Comparison of ENCODE assay signal across 1 cellular context in the genomic region with DNA sequence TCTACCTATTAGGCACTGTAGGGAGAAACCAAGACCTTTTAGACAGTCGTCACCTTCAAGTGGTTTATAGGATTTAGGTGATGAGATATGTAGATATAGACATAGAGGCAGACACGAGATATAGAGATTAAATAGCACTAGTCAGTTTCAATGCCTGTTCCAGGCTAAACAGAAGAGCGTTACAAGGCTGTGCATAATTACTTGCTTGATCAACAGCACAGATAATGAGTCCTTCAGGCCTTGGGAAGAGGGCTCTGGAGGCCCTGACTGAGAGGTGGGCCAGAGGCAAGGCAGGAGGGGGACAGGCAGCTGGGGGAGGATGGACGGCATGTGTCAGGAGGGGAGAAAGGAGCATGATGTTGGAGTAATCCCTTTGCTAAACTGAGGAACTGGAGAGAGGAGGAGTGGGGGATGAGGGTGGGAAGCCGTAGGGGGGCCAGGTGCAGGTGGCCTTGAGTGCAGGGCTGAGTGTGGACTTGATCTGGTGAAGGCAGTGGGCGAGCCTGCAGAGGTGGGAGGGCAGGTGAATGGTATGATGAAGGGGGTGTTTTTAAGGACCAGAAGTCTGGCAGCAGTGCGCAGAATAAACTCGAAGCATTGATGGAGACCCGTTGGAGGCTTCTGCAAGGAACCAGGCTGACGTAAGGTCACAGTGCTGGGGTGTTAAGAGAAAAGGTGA.
TF ChIP-seq lines count a peak whose summit lies in the region.

No MANE protein-coding gene starts in this region.

TF ChIP-seq in GM23338, 12 proteins besides CTCF, POLR2A, EP300 and RAD21 (continued from another document):
- TF ChIP-seq ZNF462 (CRISPR knock-in tag; IDR thresholded peaks at IDR 0.05) (no peak), POLR2AphosphoS5 (IDR thresholded peaks at IDR 0.05; ENCODE audit: low read depth) (no peak), ZNF331 (CRISPR knock-in tag; IDR thresholded peaks at IDR 0.05; ENCODE audit: low read depth) (no peak), ZNF114 (CRISPR knock-in tag; IDR thresholded peaks at IDR 0.05) (no peak), ETS1 (IDR thresholded peaks at IDR 0.05) (no peak), CREB1 (CRISPR knock-in tag; IDR thresholded peaks at IDR 0.05; ENCODE audit: low read depth) (no peak), NANOG (IDR thresholded peaks at IDR 0.05; ENCODE audit: borderline replicate concordance) (no peak), JUNB (IDR thresholded peaks at IDR 0.05; ENCODE audit: unreplicated experiment) (no peak), EZH2 (IDR thresholded peaks at IDR 0.05; ENCODE audit: low read depth, unreplicated experiment) (no peak), STAT1 (IDR thresholded peaks at IDR 0.05; ENCODE audit: unreplicated experiment) (no peak)
- TF ChIP-seq, protein P1, sequence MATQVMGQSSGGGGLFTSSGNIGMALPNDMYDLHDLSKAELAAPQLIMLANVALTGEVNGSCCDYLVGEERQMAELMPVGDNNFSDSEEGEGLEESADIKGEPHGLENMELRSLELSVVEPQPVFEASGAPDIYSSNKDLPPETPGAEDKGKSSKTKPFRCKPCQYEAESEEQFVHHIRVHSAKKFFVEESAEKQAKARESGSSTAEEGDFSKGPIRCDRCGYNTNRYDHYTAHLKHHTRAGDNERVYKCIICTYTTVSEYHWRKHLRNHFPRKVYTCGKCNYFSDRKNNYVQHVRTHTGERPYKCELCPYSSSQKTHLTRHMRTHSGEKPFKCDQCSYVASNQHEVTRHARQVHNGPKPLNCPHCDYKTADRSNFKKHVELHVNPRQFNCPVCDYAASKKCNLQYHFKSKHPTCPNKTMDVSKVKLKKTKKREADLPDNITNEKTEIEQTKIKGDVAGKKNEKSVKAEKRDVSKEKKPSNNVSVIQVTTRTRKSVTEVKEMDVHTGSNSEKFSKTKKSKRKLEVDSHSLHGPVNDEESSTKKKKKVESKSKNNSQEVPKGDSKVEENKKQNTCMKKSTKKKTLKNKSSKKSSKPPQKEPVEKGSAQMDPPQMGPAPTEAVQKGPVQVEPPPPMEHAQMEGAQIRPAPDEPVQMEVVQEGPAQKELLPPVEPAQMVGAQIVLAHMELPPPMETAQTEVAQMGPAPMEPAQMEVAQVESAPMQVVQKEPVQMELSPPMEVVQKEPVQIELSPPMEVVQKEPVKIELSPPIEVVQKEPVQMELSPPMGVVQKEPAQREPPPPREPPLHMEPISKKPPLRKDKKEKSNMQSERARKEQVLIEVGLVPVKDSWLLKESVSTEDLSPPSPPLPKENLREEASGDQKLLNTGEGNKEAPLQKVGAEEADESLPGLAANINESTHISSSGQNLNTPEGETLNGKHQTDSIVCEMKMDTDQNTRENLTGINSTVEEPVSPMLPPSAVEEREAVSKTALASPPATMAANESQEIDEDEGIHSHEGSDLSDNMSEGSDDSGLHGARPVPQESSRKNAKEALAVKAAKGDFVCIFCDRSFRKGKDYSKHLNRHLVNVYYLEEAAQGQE (IDR thresholded peaks at IDR 0.05; ENCODE audit: unreplicated experiment), result no peak
